ENCODE assay signal across 10 cellular contexts in genomic region chr9:114339130-114339908, GRCh38. TPM values are rescaled to one million over a fixed set of nuclear protein-coding genes. Genes with fewer than 3 reads are reported as not detected.
A peak's percentile ranks its signal among the peaks of the same experiment; 100 is the strongest.
DNase-seq lines count a peak whose midpoint lies in the region; ATAC-seq and TF ChIP-seq lines count a peak whose summit lies in the region.
"Had no signal": no experiment of that assay in that cellular context is flagged by ENCODE, and none has a peak within 500 bp of the region (broad histone marks: within the 10 kb centered on the region; RNA-seq: fewer than 3 reads in every experiment).

No MANE protein-coding gene starts in this region.

- TF ChIP-seq EP300 in neural cell (conservative IDR thresholded peaks at IDR 0.05; ENCODE audit: poor library complexity, severe bottlenecking): no peak

- DNase-seq in COLO829 (ENCODE audit: low spot score): peak; percentile 88
- DNase-seq in NCI-H1092 treated with DMSO at 0.1 percent for 48 hours (lab: John Stamatoyannopoulos, UW): peak; percentile 29
- DNase-seq in activated CD8-positive, alpha-beta memory T cell treated with anti-CD3 and anti-CD28 coated beads, Interleukin-2, amount 10 ng/mL, durations not matched to agents 7 days and 5 days: peak; percentile 61
- DNase-seq in tibial artery: no peak
- no peak for DNase-seq in KG1 (lab: John Stamatoyannopoulos, UW)

- H3K27ac ChIP-seq in neural cell (ENCODE audit: low read length) (no peak overlapping the region), tibial artery (no peak overlapping the region)

- CTCF ChIA-PET in activated CD8-positive, alpha-beta memory T cell treated with anti-CD3 and anti-CD28 coated beads, Interleukin-2, amount 10 ng/mL, durations not matched to agents 7 days and 5 days (lab: Charles Lee): interaction anchor here (1.1 to 8.4 kb wide), 14 partner anchors 11 to 168 kb away, joined by 3 to 55 read pairs (median 6); partner anchors contain the start of gene AKNA

- TF ChIP-seq RAD21 in neural cell (conservative IDR thresholded peaks at IDR 0.05): peak; percentile 20

- H3K9me3 ChIP-seq in neural cell (ENCODE audit: low read length): no peaks in the 10 kb centered on the region
- H3K9me3 ChIP-seq in tibial artery: no peaks in the 10 kb centered on the region

- H3K27me3 ChIP-seq in neural cell (ENCODE audit: insufficient read depth, low read depth, low read length) (no peaks in the 10 kb centered on the region), tibial artery (no peaks in the 10 kb centered on the region)

- H3K27ac Mint-ChIP-seq in activated CD8-positive, alpha-beta memory T cell treated with anti-CD3 and anti-CD28 coated beads, Interleukin-2, amount 10 ng/mL, durations not matched to agents 7 days and 5 days: peak overlapping the region; percentile 36
- H3K27ac Mint-ChIP-seq: T-helper 1 cell treated with Interleukin-12 subunit alpha and Interleukin-12 subunit beta and Interleukin-4 antibody, amounts not matched to agents 30 μg/mL and 1 μg/mL, for 36 hours had no signal

- H3K9me2 ChIP-seq in neural cell (ENCODE audit: insufficient read depth, low read length): no peaks in the 10 kb centered on the region

- peaks cover 87% of the 10 kb centered on the region for H3K36me3 Mint-ChIP-seq in activated CD8-positive, alpha-beta memory T cell treated with anti-CD3 and anti-CD28 coated beads, Interleukin-2, amount 10 ng/mL, durations not matched to agents 7 days and 5 days

- H3K36me3 ChIP-seq in neural cell (ENCODE audit: insufficient read depth, low read length): no peaks in the 10 kb centered on the region
- H3K36me3 ChIP-seq in tibial artery: peaks cover 67 to 94% (median 86%) of the 10 kb centered on the region in 3 donors

- H3K4me1 Mint-ChIP-seq in activated CD8-positive, alpha-beta memory T cell treated with anti-CD3 and anti-CD28 coated beads, Interleukin-2, amount 10 ng/mL, durations not matched to agents 7 days and 5 days: peaks cover 19% of the 10 kb centered on the region

- H3K4me3 ChIP-seq in neural cell (ENCODE audit: low read length): no peak overlapping the region
- H3K4me3 ChIP-seq in tibial artery: no peak overlapping the region

- H3K9ac ChIP-seq in neural cell (ENCODE audit: low read length): no peak overlapping the region

- ATAC-seq in GM21367 (IDR thresholded peaks at IDR 0.05; ENCODE audit: unreplicated experiment) (peak; percentile 43), esophagus mucosa (peak; percentile 41)
- peak; percentile 63 for ATAC-seq in activated CD8-positive, alpha-beta memory T cell treated with anti-CD3 and anti-CD28 coated beads, Interleukin-2, amount 10 ng/mL, durations not matched to agents 7 days and 5 days

- no peaks in the 10 kb centered on the region for H4K20me1 ChIP-seq in neural cell (ENCODE audit: insufficient read depth)

- no peaks in the 10 kb centered on the region for H3K79me2 ChIP-seq in neural cell (replicated peaks; ENCODE audit: insufficient read depth, low read length)

- H3F3A ChIP-seq in neural cell (ENCODE audit: insufficient read depth, low read length, poor library complexity, severe bottlenecking): no peaks in the 10 kb centered on the region

- H2AFZ ChIP-seq in neural cell (ENCODE audit: low read depth, low read length): no peak overlapping the region

- intact Hi-C loops in tibial artery (cut with DNase I; ENCODE audit: low total_unique reads): no loop called here

- TF ChIP-seq CTCF in neural cell (IDR thresholded peaks at IDR 0.05; ENCODE audit: poor library complexity, severe bottlenecking): no peak
- peak; percentile 74 to 85 for TF ChIP-seq CTCF in tibial artery (IDR thresholded peaks at IDR 0.05)

- H3K4me3 Mint-ChIP-seq in activated CD8-positive, alpha-beta memory T cell treated with anti-CD3 and anti-CD28 coated beads, Interleukin-2, amount 10 ng/mL, durations not matched to agents 7 days and 5 days: no peak overlapping the region
- H3K4me3 Mint-ChIP-seq: T-helper 1 cell treated with Interleukin-12 subunit alpha and Interleukin-12 subunit beta and Interleukin-4 antibody, amounts not matched to agents 30 μg/mL and 1 μg/mL, for 36 hours had no signal

- H3K9me3 Mint-ChIP-seq in activated CD8-positive, alpha-beta memory T cell treated with anti-CD3 and anti-CD28 coated beads, Interleukin-2, amount 10 ng/mL, durations not matched to agents 7 days and 5 days (ENCODE audit: low read depth): no peaks in the 10 kb centered on the region

- H3K27me3 Mint-ChIP-seq in activated CD8-positive, alpha-beta memory T cell treated with anti-CD3 and anti-CD28 coated beads, Interleukin-2, amount 10 ng/mL, durations not matched to agents 7 days and 5 days: no peaks in the 10 kb centered on the region

- H3K4me1 ChIP-seq in tibial artery: no peaks in the 10 kb centered on the region

- H3K4me2 ChIP-seq in neural cell (ENCODE audit: low read length): no peak overlapping the region

TF ChIP-seq in neural cell, 6 proteins besides CTCF, POLR2A, EP300 and RAD21:
- TF ChIP-seq POLR2AphosphoS5 (IDR thresholded peaks at IDR 0.05) (no peak), EZH2 (IDR thresholded peaks at IDR 0.05; ENCODE audit: borderline replicate concordance, insufficient read depth, low read length, poor library complexity, severe bottlenecking) (no peak), TAF1 (IDR thresholded peaks at IDR 0.05; ENCODE audit: low read depth) (no peak)

RNA-seq across cellular contexts. Expression of gene ORM2, which starts 9.7 kb away (rescaled TPM):
- total RNA-seq in activated CD8-positive, alpha-beta memory T cell treated with anti-CD3 and anti-CD28 coated beads, Interleukin-2, amount 10 ng/mL, durations not matched to agents 7 days and 5 days: not detected
- total RNA-seq in esophagus mucosa: 0.36 TPM
- not detected in 2 replicates for polyA plus RNA-seq in neural cell
- polyA minus RNA-seq in neural cell: not detected in 2 replicates
- total RNA-seq: temporal lobe had no signal

RNA-seq across cellular contexts. Expression of gene ORM1, which starts 16.4 kb away (rescaled TPM):
- not detected for total RNA-seq in activated CD8-positive, alpha-beta memory T cell treated with anti-CD3 and anti-CD28 coated beads, Interleukin-2, amount 10 ng/mL, durations not matched to agents 7 days and 5 days
- total RNA-seq in esophagus mucosa: 1.6 TPM
- not detected in 2 replicates for polyA plus RNA-seq in neural cell
- not detected in 2 replicates for polyA minus RNA-seq in neural cell
- total RNA-seq: temporal lobe had no signal

RNA-seq across cellular contexts. Expression of gene AKNA, which starts 48.5 kb away (rescaled TPM):
- 100 to 1,000 TPM; 432 to 500 TPM for total RNA-seq in activated CD8-positive, alpha-beta memory T cell treated with anti-CD3 and anti-CD28 coated beads, Interleukin-2, amount 10 ng/mL, durations not matched to agents 7 days and 5 days
- total RNA-seq in esophagus mucosa: 5.7 TPM
- polyA plus RNA-seq in neural cell: 1.2 and 1.8 TPM in 2 replicates
- 6.8 TPM in 2 replicates for polyA minus RNA-seq in neural cell

Comparison
In these comparisons a context has a peak if more than half of its experiments do, and no peak if none do; other contexts are left out.
1. DNase-seq: peak in COLO829 (single experiment), NCI-H1092 treated with DMSO at 0.1 percent for 48 hours (single experiment) and activated CD8-positive, alpha-beta memory T cell treated with anti-CD3 and anti-CD28 coated beads, Interleukin-2, amount 10 ng/mL, durations not matched to agents 7 days and 5 days (single experiment); none in tibial artery (0 of 2) and KG1 (single experiment).
2. RNA of gene AKNA, which starts 48.5 kb away (total RNA-seq): 432 to 500 TPM in activated CD8-positive, alpha-beta memory T cell treated with anti-CD3 and anti-CD28 coated beads, Interleukin-2, amount 10 ng/mL, durations not matched to agents 7 days and 5 days; 5.7 TPM in esophagus mucosa (single experiment); every median in the first group is over 10 times any median in the second.
3. Peak in every context shown above with its lines, with median percentiles within 50 percentile points of each other: ATAC-seq.